In the genomic region with DNA sequence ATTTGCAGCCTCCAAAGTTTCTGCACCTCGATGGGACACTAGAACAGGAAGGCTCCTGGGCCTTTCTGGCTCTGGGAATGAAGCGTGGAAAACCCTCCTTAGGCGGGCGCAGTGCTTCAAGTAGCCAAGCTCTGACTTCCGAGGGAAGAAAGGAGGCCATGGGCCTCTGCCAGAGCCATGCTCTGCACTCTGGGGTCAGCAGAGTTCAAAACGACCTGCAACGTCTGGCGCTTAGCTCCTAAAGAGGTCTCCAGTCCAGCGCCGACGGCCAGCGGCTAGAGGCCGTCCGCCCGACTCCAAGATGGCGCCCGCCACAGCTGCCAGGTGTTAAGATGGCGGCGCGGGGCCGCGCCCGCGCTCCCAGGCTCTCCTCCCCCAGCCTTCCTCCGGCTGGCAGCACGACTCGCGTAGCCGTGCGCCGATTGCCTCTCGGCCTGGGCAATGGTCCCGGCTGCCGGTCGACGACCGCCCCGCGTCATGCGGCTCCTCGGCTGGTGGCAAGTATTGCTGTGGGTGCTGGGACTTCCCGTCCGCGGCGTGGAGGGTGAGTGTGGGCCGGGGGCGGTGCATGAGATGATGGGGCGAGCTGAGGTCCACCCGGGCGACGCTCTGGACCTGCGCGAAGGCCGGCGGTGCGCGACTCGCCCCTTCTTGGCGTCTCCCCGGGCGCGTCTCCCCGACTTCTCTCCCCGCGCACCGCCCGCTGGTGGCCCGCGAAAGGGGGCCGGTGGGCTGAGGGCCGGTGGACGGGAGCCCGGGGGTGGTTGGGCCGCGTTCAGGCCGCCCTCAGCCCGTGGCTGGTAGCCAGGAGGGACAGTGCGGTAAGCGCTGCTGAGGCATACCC, we compare ENCODE assay signal across 8 cellular contexts. TPM values are rescaled to one million over a fixed set of nuclear protein-coding genes. Genes with fewer than 3 reads are reported as not detected.
DNase-seq lines count a peak whose midpoint lies in the region; ATAC-seq and TF ChIP-seq lines count a peak whose summit lies in the region.

Gene TXNDC15 (plus strand): TSS at position 385 of the 844 bp plus-strand sequence. CDS start 57 bp downstream, at position 442.

- DNase-seq in AML-193 (lab: John Stamatoyannopoulos, UW) (peak; percentile 70 to 77), NCI-H526 treated with DMSO at 0.1 percent for 48 hours (lab: John Stamatoyannopoulos, UW) (peak; percentile 52), dermis microvascular lymphatic vessel endothelial cell (ENCODE audit: low read depth in 2 of 2) (peak; percentile 70 to 89)
- peak; percentile 63 to 71 for DNase-seq in activated CD4-positive, alpha-beta T cell treated with anti-CD3 and anti-CD28 coated beads, Interleukin-2, amount 50 U/mL, for 4 hours
- DNase-seq in stimulated activated CD4-positive, alpha-beta T cell treated with anti-CD3 and anti-CD28 coated beads, Interleukin-4, amount 100 ng/mL, for 24 hours = peak; percentile 81

- peaks cover 0 to 11% (median 5%) of the 10 kb centered on the region in 4 donors for H3K4me1 ChIP-seq in liver (ENCODE audit: control insufficient read depth in 4 of 4, insufficient read depth in 4 of 4, low read length in 3 of 4)

- H3K27me3 ChIP-seq in liver (ENCODE audit: control insufficient read depth in 4 of 4, insufficient read depth in 4 of 4, low read length in 3 of 4) = no peaks in the 10 kb centered on the region

- no peaks in the 10 kb centered on the region for H3K36me3 ChIP-seq in liver (ENCODE audit: control insufficient read depth in 4 of 4, insufficient read depth in 3 of 4, low read depth in 1 of 4, low read length in 3 of 4)

- peak; percentile 80 for ATAC-seq in GM19035 (IDR thresholded peaks at IDR 0.05; ENCODE audit: unreplicated experiment)
- peak; percentile 83 for ATAC-seq in HG03354 (IDR thresholded peaks at IDR 0.05; ENCODE audit: poor library complexity, severe bottlenecking, unreplicated experiment)

- H3K9me3 ChIP-seq in liver (ENCODE audit: control insufficient read depth in 4 of 4, low read length in 3 of 4) = no peaks in the 10 kb centered on the region

- peak within 1 kb of the TSS; percentile 73 to 87 for H3K27ac ChIP-seq in liver (ENCODE audit: low read depth in 1 of 2, low read length in 2 of 2)

- TF ChIP-seq CTCF in liver (IDR thresholded peaks at IDR 0.05; ENCODE audit: low read depth, low read length, missing input control) = no peak

- peak within 1 kb of the TSS; percentile 71 to 82 (median 81) for H3K4me3 ChIP-seq in liver (ENCODE audit: low read depth in 1 of 3, low read length in 3 of 3)

- peak in 1 of 2 donors; percentile 52 for TF ChIP-seq RAD21 in liver (IDR thresholded peaks at IDR 0.05)

- peak within 1 kb of the TSS; percentile 78 to 89 for H3K9ac ChIP-seq in liver (ENCODE audit: low read depth in 1 of 2, low read length in 2 of 2)

- 3% methylated on average over 79 of the region's 79 CpGs for WGBS in liver

TF ChIP-seq in liver, 16 proteins besides CTCF, POLR2A, EP300 and RAD21:
- TF ChIP-seq TAF1 (conservative IDR thresholded peaks at IDR 0.05) (peak; percentile 63), SP1 (IDR thresholded peaks at IDR 0.05) (peak; percentile 52), RXRA (IDR thresholded peaks at IDR 0.05) (peak; percentile 51 to 88), HNF4A (conservative IDR thresholded peaks at IDR 0.05) (peak in 1 of 2 donors; percentile 30), FOXA2 (IDR thresholded peaks at IDR 0.05) (no peak), GABPA (IDR thresholded peaks at IDR 0.05 in 1 of 2, conservative IDR thresholded peaks at IDR 0.05 in 1 of 2) (peak in 1 of 2 donors; percentile 53), FOXA1 (IDR thresholded peaks at IDR 0.05) (peak; percentile 35), NR2F2 (IDR thresholded peaks at IDR 0.05) (peak; percentile 62), EGR1 (IDR thresholded peaks at IDR 0.05; ENCODE audit: low read depth in 2 of 2) (no peak), MAX (IDR thresholded peaks at IDR 0.05) (no peak), YY1 (IDR thresholded peaks at IDR 0.05) (peak; percentile 100), ATF3 (IDR thresholded peaks at IDR 0.05) (no peak), JUND (IDR thresholded peaks at IDR 0.05) (no peak)

RNA-seq across cellular contexts. Expression of gene TXNDC15, which starts in this region (rescaled TPM):
- total RNA-seq in dermis microvascular lymphatic vessel endothelial cell = 61.9 and 114 TPM in 2 replicates
- 10 to 100 TPM; 35.3 to 53.1 TPM for total RNA-seq in liver
- 10 to 100 TPM; 29.3 to 53.0 TPM for polyA plus RNA-seq in liver

Comparison
In these comparisons a context has a peak if more than half of its experiments do, and no peak if none do; other contexts are left out.
1. Peak in every context shown above with its lines: DNase-seq, ATAC-seq, H3K4me3 ChIP-seq and H3K27ac ChIP-seq.